29 cellular contexts compared by ENCODE assay signal in the genomic region with DNA sequence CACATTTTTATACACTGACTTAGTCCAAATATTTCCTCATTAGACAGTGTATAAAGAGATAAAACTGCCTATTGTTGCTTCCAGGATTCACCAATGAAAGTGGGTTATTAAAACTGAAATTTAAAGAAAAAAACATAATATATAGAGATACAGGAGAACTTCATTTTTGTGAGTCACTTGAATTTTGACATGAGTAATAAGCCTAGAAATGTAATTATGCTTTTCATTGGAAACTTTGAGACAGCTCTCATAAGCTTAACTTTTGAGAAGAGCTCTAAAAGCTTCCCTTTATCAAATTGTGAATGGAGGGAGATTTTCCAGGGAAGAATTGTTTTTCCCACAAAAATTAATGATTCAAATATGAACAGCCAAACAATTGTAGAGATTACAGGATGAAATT. TPM values are rescaled to one million over a fixed set of nuclear protein-coding genes. Genes with fewer than 3 reads are reported as not detected.
"Had no signal": no experiment of that assay in that cellular context is flagged by ENCODE, and none has a peak within 500 bp of the region (broad histone marks: within the 10 kb centered on the region; RNA-seq: fewer than 3 reads in every experiment).

No MANE protein-coding gene starts in this region.

- H3K27me3 Mint-ChIP-seq: activated CD4-positive, alpha-beta memory T cell treated with anti-CD3 and anti-CD28 coated beads for 36 hours; activated CD4-positive, alpha-beta T cell treated with anti-CD3 and anti-CD28 coated beads, Interleukin-2, amount 10 ng/mL, durations not matched to agents 24 days and 14 days; natural killer cell treated with Interleukin-12 subunit alpha and Interleukin-12 subunit beta and Interleukin-15 and Interleukin-18, amount 100 ng/mL, for 72 hours had no signal

- DNase-seq: activated CD4-positive, alpha-beta memory T cell treated with anti-CD3 and anti-CD28 coated beads for 36 hours; activated naive CD4-positive, alpha-beta T cell; cerebellar nuclear complex; colonic mucosa; effector CD8-positive, alpha-beta T cell; esophagus squamous epithelium; foreskin melanocyte; kidney glomerular epithelial cell; left lung; mucosa of descending colon; posterior cingulate gyrus; right cardiac atrium; spleen; stimulated activated naive CD4-positive, alpha-beta T cell treated with Interleukin-2 at 50 U/mL for 16 hours; thyroid gland; upper lobe of left lung had no signal

- H3K27ac Mint-ChIP-seq: activated CD4-positive, alpha-beta T cell treated with anti-CD3 and anti-CD28 coated beads, Interleukin-2, amount 10 ng/mL, durations not matched to agents 24 days and 14 days; brain; natural killer cell treated with Interleukin-12 subunit alpha and Interleukin-12 subunit beta and Interleukin-15 and Interleukin-18, amount 100 ng/mL, for 72 hours had no signal

- H3K36me3 Mint-ChIP-seq: natural killer cell treated with Interleukin-12 subunit alpha and Interleukin-12 subunit beta and Interleukin-15 and Interleukin-18, amount 100 ng/mL, for 72 hours had no signal

- H3K4me1 Mint-ChIP-seq: activated CD4-positive, alpha-beta T cell treated with anti-CD3 and anti-CD28 coated beads, Interleukin-2, amount 10 ng/mL, durations not matched to agents 24 days and 14 days; brain had no signal

- H3K4me3 Mint-ChIP-seq: activated CD4-positive, alpha-beta memory T cell treated with anti-CD3 and anti-CD28 coated beads for 36 hours; activated CD4-positive, alpha-beta T cell treated with anti-CD3 and anti-CD28 coated beads, Interleukin-2, amount 10 ng/mL, durations not matched to agents 24 days and 14 days; brain; natural killer cell treated with Interleukin-12 subunit alpha and Interleukin-12 subunit beta and Interleukin-15 and Interleukin-18, amount 100 ng/mL, for 72 hours had no signal

- ATAC-seq: left lung; mucosa of descending colon; natural killer cell treated with Interleukin-12 subunit alpha and Interleukin-12 subunit beta and Interleukin-15 and Interleukin-18, amount 100 ng/mL, for 72 hours; right cardiac atrium had no signal

- H3K9me3 Mint-ChIP-seq: activated CD4-positive, alpha-beta memory T cell treated with anti-CD3 and anti-CD28 coated beads for 36 hours; activated CD4-positive, alpha-beta T cell treated with anti-CD3 and anti-CD28 coated beads, Interleukin-2, amount 10 ng/mL, durations not matched to agents 24 days and 14 days; brain; natural killer cell treated with Interleukin-12 subunit alpha and Interleukin-12 subunit beta and Interleukin-15 and Interleukin-18, amount 100 ng/mL, for 72 hours had no signal

RNA-seq across cellular contexts. Expression of a gene that starts 50.7 kb away (rescaled TPM):
- total RNA-seq: activated CD4-positive, alpha-beta memory T cell treated with anti-CD3 and anti-CD28 coated beads for 36 hours; activated CD4-positive, alpha-beta T cell treated with anti-CD3 and anti-CD28 coated beads, Interleukin-2, amount 10 ng/mL, durations not matched to agents 24 days and 14 days; cardiac muscle cell; dermis microvascular lymphatic vessel endothelial cell; esophagus squamous epithelium; glomerular endothelial cell; left lung; lung microvascular endothelial cell; mesenteric fat pad; myocyte; natural killer cell treated with Interleukin-12 subunit alpha and Interleukin-12 subunit beta and Interleukin-15 and Interleukin-18, amount 100 ng/mL, for 72 hours; osteoblast; right cardiac atrium; T-helper 1 cell treated with Interleukin-12 subunit alpha and Interleukin-12 subunit beta and Interleukin-4 antibody, amounts not matched to agents 30 ng/mL and 1 ng/mL, for 36 hours; thyroid gland had no signal

RNA-seq across cellular contexts. Expression of a gene that starts 50.9 kb away (rescaled TPM):
- total RNA-seq: activated CD4-positive, alpha-beta memory T cell treated with anti-CD3 and anti-CD28 coated beads for 36 hours; activated CD4-positive, alpha-beta T cell treated with anti-CD3 and anti-CD28 coated beads, Interleukin-2, amount 10 ng/mL, durations not matched to agents 24 days and 14 days; ascending aorta; cardiac muscle cell; dermis microvascular lymphatic vessel endothelial cell; esophagus squamous epithelium; glomerular endothelial cell; left lung; lung microvascular endothelial cell; mesenteric fat pad; myocyte; natural killer cell treated with Interleukin-12 subunit alpha and Interleukin-12 subunit beta and Interleukin-15 and Interleukin-18, amount 100 ng/mL, for 72 hours; osteoblast; right cardiac atrium; SK-MEL-5; T-helper 1 cell treated with Interleukin-12 subunit alpha and Interleukin-12 subunit beta and Interleukin-4 antibody, amounts not matched to agents 30 ng/mL and 1 ng/mL, for 36 hours; thyroid gland had no signal
